In genomic region chr1:203289281-203289981, GRCh38 we compare ENCODE assay signal across 8 cellular contexts. TPM values are rescaled to one million over a fixed set of nuclear protein-coding genes. Genes with fewer than 3 reads are reported as not detected.
DNase-seq lines count a peak whose midpoint lies in the region; ATAC-seq and TF ChIP-seq lines count a peak whose summit lies in the region.

No MANE protein-coding gene starts in this region.

- H3K27ac Mint-ChIP-seq in activated naive CD8-positive, alpha-beta T cell treated with anti-CD3 and anti-CD28 coated beads, Interleukin-2, amount 50 U/mL, for 24 hours, result peak overlapping the region; percentile 99
- H3K27ac Mint-ChIP-seq in mesothelial cell of epicardium, result peak overlapping the region; percentile 99

- peaks cover 2% of the 10 kb centered on the region for H3K27me3 Mint-ChIP-seq in activated naive CD8-positive, alpha-beta T cell treated with anti-CD3 and anti-CD28 coated beads, Interleukin-2, amount 50 U/mL, for 24 hours
- no peaks in the 10 kb centered on the region for H3K27me3 Mint-ChIP-seq in mesothelial cell of epicardium (ENCODE audit: low read depth)

- peak; percentile 47 for ATAC-seq in HG03108 (IDR thresholded peaks at IDR 0.05; ENCODE audit: unreplicated experiment)
- peak; percentile 78 for ATAC-seq in activated naive CD8-positive, alpha-beta T cell treated with anti-CD3 and anti-CD28 coated beads, Interleukin-2, amount 50 U/mL, for 24 hours

- peaks cover 5% of the 10 kb centered on the region for H3K9me3 Mint-ChIP-seq in activated naive CD8-positive, alpha-beta T cell treated with anti-CD3 and anti-CD28 coated beads, Interleukin-2, amount 50 U/mL, for 24 hours
- H3K9me3 Mint-ChIP-seq in mesothelial cell of epicardium, result no peaks in the 10 kb centered on the region

- H3K36me3 Mint-ChIP-seq in activated naive CD8-positive, alpha-beta T cell treated with anti-CD3 and anti-CD28 coated beads, Interleukin-2, amount 50 U/mL, for 24 hours (ENCODE audit: low read depth), result peaks cover 2% of the 10 kb centered on the region
- no peaks in the 10 kb centered on the region for H3K36me3 Mint-ChIP-seq in mesothelial cell of epicardium

- H3K4me3 Mint-ChIP-seq in activated naive CD8-positive, alpha-beta T cell treated with anti-CD3 and anti-CD28 coated beads, Interleukin-2, amount 50 U/mL, for 24 hours, result peak overlapping the region; percentile 83
- H3K4me3 Mint-ChIP-seq in mesothelial cell of epicardium, result no peak overlapping the region

- TF ChIP-seq CTCF in mesothelial cell of epicardium (IDR thresholded peaks at IDR 0.05; ENCODE audit: unreplicated experiment), result no peak

- DNase-seq in NCI-H1694 treated with DMSO at 0.1 percent for 48 hours (lab: John Stamatoyannopoulos, UW) (peak; percentile 51), NCI-H1694 (lab: John Stamatoyannopoulos, UW) (no peak), T-helper 1 cell (peak; percentile 74 to 98 (median 84)), mesothelial cell of epicardium (ENCODE audit: low spot score in 2 of 2, unreplicated experiment in 2 of 2) (no peak), HuH-7 (ENCODE audit: low spot score) (no peak)
- DNase-seq in activated naive CD8-positive, alpha-beta T cell treated with anti-CD3 and anti-CD28 coated beads, Interleukin-2, amount 50 U/mL, for 24 hours, result peak; percentile 87
- DNase-seq in stimulated activated CD8-positive, alpha-beta memory T cell treated with anti-CD3 and anti-CD28 coated beads, Interleukin-4, amount 100 ng/mL, for 4 hours (ENCODE audit: low read depth in 2 of 2, low spot score in 1 of 2), result peak; percentile 75 to 88

- H3K4me1 Mint-ChIP-seq in activated naive CD8-positive, alpha-beta T cell treated with anti-CD3 and anti-CD28 coated beads, Interleukin-2, amount 50 U/mL, for 24 hours, result peaks cover 82% of the 10 kb centered on the region
- H3K4me1 Mint-ChIP-seq in mesothelial cell of epicardium, result peaks cover 49% of the 10 kb centered on the region

RNA-seq across cellular contexts. Expression of gene BTG2, which starts 15.9 kb away (rescaled TPM):
- total RNA-seq in mesothelial cell of epicardium, result 186 to 192 TPM (median 191 TPM) in 3 replicates

RNA-seq across cellular contexts. Expression of gene CHIT1, which starts 60.0 kb away (rescaled TPM):
- 0.13 to 0.18 TPM in 2 of 3 replicates, not detected in the other for total RNA-seq in mesothelial cell of epicardium

Comparison
In these comparisons a context has a peak if more than half of its experiments do, and no peak if none do; other contexts are left out.
1. DNase-seq: peak in NCI-H1694 treated with DMSO at 0.1 percent for 48 hours (single experiment), T-helper 1 cell (5 of 5), activated naive CD8-positive, alpha-beta T cell treated with anti-CD3 and anti-CD28 coated beads, Interleukin-2, amount 50 U/mL, for 24 hours (single experiment) and stimulated activated CD8-positive, alpha-beta memory T cell treated with anti-CD3 and anti-CD28 coated beads, Interleukin-4, amount 100 ng/mL, for 4 hours (2 of 2); none in NCI-H1694 (single experiment), mesothelial cell of epicardium (0 of 2) and HuH-7 (single experiment).